In genomic region chr3:98534734-98535133, GRCh38 we compare ENCODE assay signal across 29 cellular contexts. TPM values are rescaled to one million over a fixed set of nuclear protein-coding genes. Genes with fewer than 3 reads are reported as not detected.
A peak's percentile ranks its signal among the peaks of the same experiment; 100 is the strongest.
DNase-seq lines count a peak whose midpoint lies in the region; ATAC-seq, FAIRE-seq and TF ChIP-seq lines count a peak whose summit lies in the region.
"Had no signal": no experiment of that assay in that cellular context is flagged by ENCODE, and none has a peak within 500 bp of the region (broad histone marks: within the 10 kb centered on the region; RNA-seq: fewer than 3 reads in every experiment).

No MANE protein-coding gene starts in this region.

- H3K36me3 Mint-ChIP-seq in activated CD8-positive, alpha-beta memory T cell treated with anti-CD3 and anti-CD28 coated beads, Interleukin-2, amount 10 ng/mL, durations not matched to agents 7 days and 5 days = peaks cover 66% of the 10 kb centered on the region
- H3K36me3 Mint-ChIP-seq in activated CD4-positive, alpha-beta memory T cell treated with anti-CD3 and anti-CD28 coated beads, Interleukin-2, amount 10 ng/mL, durations not matched to agents 7 days and 5 days (ENCODE audit: low read depth) = peaks cover 57% of the 10 kb centered on the region

- peak overlapping the region; percentile 70 for H3K4me3 Mint-ChIP-seq in activated CD8-positive, alpha-beta memory T cell treated with anti-CD3 and anti-CD28 coated beads, Interleukin-2, amount 10 ng/mL, durations not matched to agents 7 days and 5 days
- peak overlapping the region; percentile 68 for H3K4me3 Mint-ChIP-seq in activated CD4-positive, alpha-beta memory T cell treated with anti-CD3 and anti-CD28 coated beads, Interleukin-2, amount 10 ng/mL, durations not matched to agents 7 days and 5 days

- peak overlapping the region; percentile 81 for H3K27ac Mint-ChIP-seq in activated CD8-positive, alpha-beta memory T cell treated with anti-CD3 and anti-CD28 coated beads, Interleukin-2, amount 10 ng/mL, durations not matched to agents 7 days and 5 days
- H3K27ac Mint-ChIP-seq in activated CD4-positive, alpha-beta memory T cell treated with anti-CD3 and anti-CD28 coated beads, Interleukin-2, amount 10 ng/mL, durations not matched to agents 7 days and 5 days = peak overlapping the region; percentile 80
- H3K27ac Mint-ChIP-seq: progenitor cell of endocrine pancreas; stimulated activated naive B cell treated with anti-CD40 and anti-IgM and Interleukin-4, amounts not matched to agents 10 μg/mL and 1 μg/mL and 100 μg/mL, for 72 hours had no signal

- H3K4me1 Mint-ChIP-seq in activated CD8-positive, alpha-beta memory T cell treated with anti-CD3 and anti-CD28 coated beads, Interleukin-2, amount 10 ng/mL, durations not matched to agents 7 days and 5 days = peaks cover 63% of the 10 kb centered on the region
- H3K4me1 Mint-ChIP-seq in activated CD4-positive, alpha-beta memory T cell treated with anti-CD3 and anti-CD28 coated beads, Interleukin-2, amount 10 ng/mL, durations not matched to agents 7 days and 5 days = peaks cover 61% of the 10 kb centered on the region

- ATAC-seq in activated CD8-positive, alpha-beta memory T cell treated with anti-CD3 and anti-CD28 coated beads, Interleukin-2, amount 10 ng/mL, durations not matched to agents 7 days and 5 days = no peak
- no peak for ATAC-seq in HG02623 (IDR thresholded peaks at IDR 0.05; ENCODE audit: unreplicated experiment)
- ATAC-seq: left lobe of liver; right lobe of liver; stimulated activated naive B cell treated with anti-CD40 and anti-IgM and Interleukin-4, amounts not matched to agents 10 μg/mL and 1 μg/mL and 100 μg/mL, for 72 hours; upper lobe of right lung had no signal

- TF ChIP-seq CTCF in RWPE1 (conservative IDR thresholded peaks at IDR 0.05; ENCODE audit: low read depth) = no peak

- no peak overlapping the region for H3K27ac ChIP-seq in RWPE1
- H3K27ac ChIP-seq: brain microvascular endothelial cell, epithelial cell of prostate, right lobe of liver, suprapubic skin, upper lobe of right lung had no signal

- FAIRE-seq in GM18507 (lab: Jason Lieb, UNC) (peak; percentile 33), frontal cortex (lab: Jason Lieb, UNC) (peak; percentile 93)
- FAIRE-seq: H54 had no signal

- no peaks in the 10 kb centered on the region for H3K9me3 Mint-ChIP-seq in activated CD8-positive, alpha-beta memory T cell treated with anti-CD3 and anti-CD28 coated beads, Interleukin-2, amount 10 ng/mL, durations not matched to agents 7 days and 5 days (ENCODE audit: low read depth)
- H3K9me3 Mint-ChIP-seq in activated CD4-positive, alpha-beta memory T cell treated with anti-CD3 and anti-CD28 coated beads, Interleukin-2, amount 10 ng/mL, durations not matched to agents 7 days and 5 days = no peaks in the 10 kb centered on the region
- H3K9me3 Mint-ChIP-seq: stimulated activated naive B cell treated with anti-CD40 and anti-IgM and Interleukin-4, amounts not matched to agents 10 μg/mL and 1 μg/mL and 100 μg/mL, for 72 hours had no signal

- no peak for DNase-seq in activated CD8-positive, alpha-beta memory T cell treated with anti-CD3 and anti-CD28 coated beads, Interleukin-2, amount 10 ng/mL, durations not matched to agents 7 days and 5 days
- no peak for DNase-seq in activated CD8-positive, alpha-beta memory T cell treated with anti-CD3 and anti-CD28 coated beads, Interleukin-2, amount 50 U/mL, for 4 hours
- DNase-seq in GM18507 (ENCODE audit: extremely low spot score, insufficient read length, low read depth) = no peak
- DNase-seq in activated CD4-positive, alpha-beta memory T cell treated with anti-CD3 and anti-CD28 coated beads, Interleukin-2, amount 10 ng/mL, durations not matched to agents 7 days and 5 days = no peak
- DNase-seq in frontal cortex (ENCODE audit: low spot score in 2 of 2) = no peak
- DNase-seq in RWPE1 (ENCODE audit: low spot score) = no peak
- no peak for DNase-seq in GM19238 (ENCODE audit: insufficient read length, low spot score)
- DNase-seq: activated CD4-positive, alpha-beta T cell treated with anti-CD3 and anti-CD28 coated beads for 48 hours; amniotic stem cell; brain microvascular endothelial cell; COR-L47; DMS53; IMR-90; mesendoderm; NCI-H2171; NCI-H510A treated with DMSO at 0.1 percent for 48 hours; Peyer's patch; right lobe of liver; SIG-M5; stimulated activated CD4-positive, alpha-beta T cell treated with anti-CD3 and anti-CD28 coated beads, Interleukin-4, amount 100 ng/mL, for 4 hours; stimulated activated naive B cell treated with anti-CD40 and anti-IgM and Interleukin-4, amounts not matched to agents 10 μg/mL and 1 μg/mL and 100 μg/mL, for 72 hours; upper lobe of right lung had no signal

- POLR2A ChIA-PET in activated CD4-positive, alpha-beta memory T cell treated with anti-CD3 and anti-CD28 coated beads, Interleukin-2, amount 10 ng/mL, durations not matched to agents 7 days and 5 days (lab: Charles Lee) = interaction anchor here (0.7 to 13.1 kb wide), 5 partner anchors 13 to 58 kb away, joined by 6 to 931 read pairs (median 39); partner anchors contain the start of genes CLDND1 and CPOX
- POLR2A ChIA-PET in RWPE1 (lab: Yijun Ruan, JAX; ENCODE audit: low non-redundant PET) = no interaction called here

- H3K27me3 Mint-ChIP-seq in activated CD8-positive, alpha-beta memory T cell treated with anti-CD3 and anti-CD28 coated beads, Interleukin-2, amount 10 ng/mL, durations not matched to agents 7 days and 5 days = no peaks in the 10 kb centered on the region
- H3K27me3 Mint-ChIP-seq in activated CD4-positive, alpha-beta memory T cell treated with anti-CD3 and anti-CD28 coated beads, Interleukin-2, amount 10 ng/mL, durations not matched to agents 7 days and 5 days = no peaks in the 10 kb centered on the region
- H3K27me3 Mint-ChIP-seq: progenitor cell of endocrine pancreas had no signal

- CTCF ChIA-PET in activated CD8-positive, alpha-beta memory T cell treated with anti-CD3 and anti-CD28 coated beads, Interleukin-2, amount 10 ng/mL, durations not matched to agents 7 days and 5 days (lab: Charles Lee) = interaction anchor here (1.5 kb wide), 1 partner anchor 12 kb away, joined by 4 read pairs; no protein-coding TSS in a partner anchor
- CTCF ChIA-PET in activated CD4-positive, alpha-beta memory T cell treated with anti-CD3 and anti-CD28 coated beads, Interleukin-2, amount 10 ng/mL, durations not matched to agents 7 days and 5 days (lab: Charles Lee) = interaction anchor here (1.0 to 3.6 kb wide), 3 partner anchors 30 to 39 kb away, joined by 3 to 14 read pairs (median 11); no protein-coding TSS in a partner anchor
- CTCF ChIA-PET in RWPE1 (lab: Yijun Ruan, JAX) = interaction anchor here (0.7 kb wide), 1 partner anchor 12 kb away, joined by 3 read pairs; no protein-coding TSS in a partner anchor

RNA-seq across cellular contexts. Expression of gene GPR15, which starts 3.0 kb away (rescaled TPM):
- total RNA-seq in activated CD8-positive, alpha-beta memory T cell treated with anti-CD3 and anti-CD28 coated beads, Interleukin-2, amount 10 ng/mL, durations not matched to agents 7 days and 5 days = 100 to 1,000 TPM; 107 to 182 TPM
- 100 to 1,000 TPM; 111 TPM for total RNA-seq in activated CD4-positive, alpha-beta memory T cell treated with anti-CD3 and anti-CD28 coated beads, Interleukin-2, amount 10 ng/mL, durations not matched to agents 7 days and 5 days
- total RNA-seq in frontal cortex = not detected
- total RNA-seq: IMR-90, left lobe of liver, myocyte, progenitor cell of endocrine pancreas, right lobe of liver, suprapubic skin had no signal

RNA-seq across cellular contexts. Expression of gene CLDND1, which starts 12.0 kb away (rescaled TPM):
- 100 to 1,000 TPM; 514 to 528 TPM for total RNA-seq in activated CD8-positive, alpha-beta memory T cell treated with anti-CD3 and anti-CD28 coated beads, Interleukin-2, amount 10 ng/mL, durations not matched to agents 7 days and 5 days
- 100 to 1,000 TPM; 673 to 683 TPM for total RNA-seq in activated CD4-positive, alpha-beta memory T cell treated with anti-CD3 and anti-CD28 coated beads, Interleukin-2, amount 10 ng/mL, durations not matched to agents 7 days and 5 days
- total RNA-seq in frontal cortex = 124 TPM

RNA-seq across cellular contexts. Expression of gene OR5K2, which starts 37.3 kb away (rescaled TPM):
- total RNA-seq in activated CD8-positive, alpha-beta memory T cell treated with anti-CD3 and anti-CD28 coated beads, Interleukin-2, amount 10 ng/mL, durations not matched to agents 7 days and 5 days = not detected
- not detected for total RNA-seq in activated CD4-positive, alpha-beta memory T cell treated with anti-CD3 and anti-CD28 coated beads, Interleukin-2, amount 10 ng/mL, durations not matched to agents 7 days and 5 days
- not detected for total RNA-seq in frontal cortex
- total RNA-seq: IMR-90, left lobe of liver, myocyte, Peyer's patch, progenitor cell of endocrine pancreas, right lobe of liver, suprapubic skin, upper lobe of right lung had no signal

RNA-seq across cellular contexts. Expression of gene CPOX, which starts 58.7 kb away (rescaled TPM):
- 10 to 100 TPM; 71.6 to 88.5 TPM for total RNA-seq in activated CD8-positive, alpha-beta memory T cell treated with anti-CD3 and anti-CD28 coated beads, Interleukin-2, amount 10 ng/mL, durations not matched to agents 7 days and 5 days
- 10 to 100 TPM; 75.9 to 78.0 TPM for total RNA-seq in activated CD4-positive, alpha-beta memory T cell treated with anti-CD3 and anti-CD28 coated beads, Interleukin-2, amount 10 ng/mL, durations not matched to agents 7 days and 5 days
- 17.1 TPM for total RNA-seq in frontal cortex

Comparison
In these comparisons a context has a peak if more than half of its experiments do, and no peak if none do; other contexts are left out.
1. RNA of gene GPR15, which starts 3.0 kb away (total RNA-seq): 107 to 182 TPM in activated CD8-positive, alpha-beta memory T cell treated with anti-CD3 and anti-CD28 coated beads, Interleukin-2, amount 10 ng/mL, durations not matched to agents 7 days and 5 days and 111 TPM in activated CD4-positive, alpha-beta memory T cell treated with anti-CD3 and anti-CD28 coated beads, Interleukin-2, amount 10 ng/mL, durations not matched to agents 7 days and 5 days; not detected in frontal cortex (single experiment); every median in the first group is over 100 times any median in the second.